In genomic region chr22:29475550-29475949, GRCh38 we compare ENCODE assay signal across 1 cellular context.
TF ChIP-seq lines count a peak whose summit lies in the region.

No MANE protein-coding gene starts in this region.

TF ChIP-seq in GM23338, 12 proteins besides CTCF, POLR2A, EP300 and RAD21 (continued from another document):
- no peak for TF ChIP-seq ZNF331 (CRISPR knock-in tag; IDR thresholded peaks at IDR 0.05; ENCODE audit: low read depth)
- no peak for TF ChIP-seq EZH2 (IDR thresholded peaks at IDR 0.05; ENCODE audit: low read depth, unreplicated experiment)
- no peak for TF ChIP-seq POLR2AphosphoS5 (IDR thresholded peaks at IDR 0.05; ENCODE audit: low read depth)
- no peak for TF ChIP-seq JUNB (IDR thresholded peaks at IDR 0.05; ENCODE audit: unreplicated experiment)
- no peak for TF ChIP-seq ETS1 (IDR thresholded peaks at IDR 0.05)
- no peak for TF ChIP-seq EZH2phosphoT487 (IDR thresholded peaks at IDR 0.05; ENCODE audit: unreplicated experiment)
- TF ChIP-seq CREB1 (CRISPR knock-in tag; IDR thresholded peaks at IDR 0.05; ENCODE audit: low read depth), result no peak
- TF ChIP-seq NANOG (IDR thresholded peaks at IDR 0.05; ENCODE audit: borderline replicate concordance), result no peak
